Comparison of ENCODE assay signal across 22 cellular contexts in the genomic region with DNA sequence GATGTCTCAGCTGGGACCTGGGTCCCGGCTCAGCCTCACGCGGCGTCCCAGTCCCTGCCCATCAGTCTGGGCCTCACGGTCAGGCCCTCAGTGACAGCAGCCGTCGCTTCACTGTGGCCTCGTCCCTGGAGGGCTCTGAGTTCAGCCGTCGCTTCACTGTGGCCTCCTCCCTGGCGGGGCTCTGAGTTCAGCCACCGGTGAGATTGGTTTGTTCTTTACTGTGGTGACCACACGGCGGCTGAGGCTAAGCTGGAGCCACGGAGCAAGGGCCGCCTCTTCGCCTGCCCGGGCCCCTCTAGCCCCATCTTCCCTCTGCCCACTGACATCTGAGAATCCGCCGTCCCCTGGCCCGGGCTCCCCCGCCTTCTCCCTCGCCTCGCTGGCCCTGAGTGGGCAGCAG. TPM values are rescaled to one million over a fixed set of nuclear protein-coding genes. Genes with fewer than 3 reads are reported as not detected.
A peak's percentile ranks its signal among the peaks of the same experiment; 100 is the strongest.
DNase-seq lines count a peak whose midpoint lies in the region; ATAC-seq and TF ChIP-seq lines count a peak whose summit lies in the region.
"Had no signal": no experiment of that assay in that cellular context is flagged by ENCODE, and none has a peak within 500 bp of the region (broad histone marks: within the 10 kb centered on the region; RNA-seq: fewer than 3 reads in every experiment).

No MANE protein-coding gene starts in this region.

- H3K9me3 ChIP-seq in Panc1 (ENCODE audit: control insufficient read depth, insufficient read depth, low read depth, low read length) (no peaks in the 10 kb centered on the region), esophagus muscularis mucosa (no peaks in the 10 kb centered on the region), heart left ventricle (no peaks in the 10 kb centered on the region), tibial artery (no peaks in the 10 kb centered on the region)
- H3K9me3 ChIP-seq: SJSA1 had no signal

- 98% methylated on average over 10 of the region's 24 CpGs for WGBS in esophagus muscularis mucosa
- WGBS in heart left ventricle, 4 donors, result 95 to 99% (median 97%) methylated on average over 14 to 24 of the region's 24 CpGs

- DNase-seq in activated CD4-positive, alpha-beta T cell treated with anti-CD3 and anti-CD28 coated beads, Interleukin-2, amount 10 ng/mL, durations not matched to agents 24 days and 14 days, result no peak
- no peak for DNase-seq in activated CD4-positive, alpha-beta T cell treated with anti-CD3 and anti-CD28 coated beads for 1 hour
- DNase-seq in Panc1 (ENCODE audit: low read depth, low spot score) (no peak), esophagus muscularis mucosa (ENCODE audit: extremely low spot score) (no peak), heart left ventricle (no peak), tibial artery (no peak), ureter (ENCODE audit: low spot score) (no peak)
- no peak for DNase-seq in stimulated activated naive B cell treated with anti-CD40 and anti-IgM and Interleukin-4, amounts not matched to agents 10 μg/mL and 1 μg/mL and 100 μg/mL, for 72 hours
- DNase-seq: ACHN; C1 segment of cervical spinal cord; Calu3; CD8-positive, alpha-beta memory T cell; DMS153; Kasumi-1; NCI-H1694; NCI-H2081 treated with DMSO at 0.1 percent for 48 hours; NCI-H2171 treated with DMSO at 0.1 percent for 48 hours; NCI-H446; NCI-H526 had no signal

- no peaks in the 10 kb centered on the region for H3K9me3 Mint-ChIP-seq in activated CD4-positive, alpha-beta T cell treated with anti-CD3 and anti-CD28 coated beads, Interleukin-2, amount 10 ng/mL, durations not matched to agents 24 days and 14 days
- H3K9me3 Mint-ChIP-seq in stimulated activated naive B cell treated with anti-CD40 and anti-IgM and Interleukin-4, amounts not matched to agents 10 μg/mL and 1 μg/mL and 100 μg/mL, for 72 hours, result no peaks in the 10 kb centered on the region
- H3K9me3 Mint-ChIP-seq: CD8-positive, alpha-beta memory T cell had no signal

- intact Hi-C loops in activated CD4-positive, alpha-beta T cell treated with anti-CD3 and anti-CD28 coated beads, Interleukin-2, amount 10 ng/mL, durations not matched to agents 24 days and 14 days (cut with micrococcal nuclease), result loop anchor here (5.0 kb wide), 1 partner anchor 75 kb away; no protein-coding TSS in a partner anchor
- intact Hi-C loops in Panc1 (cut with micrococcal nuclease; ENCODE audit: unreplicated experiment), result no loop called here
- intact Hi-C loops in esophagus muscularis mucosa (cut with DNase I), result no loop called here
- intact Hi-C loops in heart left ventricle (cut with DNase I), result no loop called here
- intact Hi-C loops in tibial artery (cut with DNase I; ENCODE audit: low total_unique reads), result no loop called here

- no peak overlapping the region for H3K4me3 Mint-ChIP-seq in activated CD4-positive, alpha-beta T cell treated with anti-CD3 and anti-CD28 coated beads, Interleukin-2, amount 10 ng/mL, durations not matched to agents 24 days and 14 days
- no peak overlapping the region for H3K4me3 Mint-ChIP-seq in stimulated activated naive B cell treated with anti-CD40 and anti-IgM and Interleukin-4, amounts not matched to agents 10 μg/mL and 1 μg/mL and 100 μg/mL, for 72 hours
- H3K4me3 Mint-ChIP-seq: CD8-positive, alpha-beta memory T cell had no signal

- BruUV-seq in Panc1 (replicated peaks; lab: Mats Ljungman, UMichigan), result no TSS peak

- ATAC-seq in Panc1 (0 out of 2 replicates have a peak, but pooled peaks have one; percentile 9), heart left ventricle (no peak)
- no peak for ATAC-seq in stimulated activated naive B cell treated with anti-CD40 and anti-IgM and Interleukin-4, amounts not matched to agents 10 μg/mL and 1 μg/mL and 100 μg/mL, for 72 hours (replicated peaks)
- ATAC-seq: Right ventricle myocardium inferior had no signal

- no peaks in the 10 kb centered on the region for H3K27me3 Mint-ChIP-seq in activated CD4-positive, alpha-beta T cell treated with anti-CD3 and anti-CD28 coated beads, Interleukin-2, amount 10 ng/mL, durations not matched to agents 24 days and 14 days
- no peaks in the 10 kb centered on the region for H3K27me3 Mint-ChIP-seq in stimulated activated naive B cell treated with anti-CD40 and anti-IgM and Interleukin-4, amounts not matched to agents 10 μg/mL and 1 μg/mL and 100 μg/mL, for 72 hours
- H3K27me3 Mint-ChIP-seq: CD8-positive, alpha-beta memory T cell had no signal

- in situ Hi-C loops in Panc1 (cut with HindIII; ENCODE audit: low pct_unique_long_range_greater_than_20kb, low sequenced_read_pairs), result no loop called here

- POLR2A ChIA-PET in Panc1 (lab: Charles Lee), result no interaction called here

- TF ChIP-seq POLR2A in esophagus muscularis mucosa (IDR thresholded peaks at IDR 0.05; ENCODE audit: low read depth), result no peak
- TF ChIP-seq POLR2A in heart left ventricle (IDR thresholded peaks at IDR 0.05), result no peak

- no peaks in the 10 kb centered on the region for H3K4me1 ChIP-seq in Panc1 (ENCODE audit: control insufficient read depth, insufficient read depth, low read length)
- peaks cover 15 to 49% (median 30%) of the 10 kb centered on the region in 4 donors for H3K4me1 ChIP-seq in esophagus muscularis mucosa
- peaks cover 0 to 19% (median 3%) of the 10 kb centered on the region in 12 donors for H3K4me1 ChIP-seq in heart left ventricle
- H3K4me1 ChIP-seq in tibial artery, result peaks cover 0 to 26% (median 21%) of the 10 kb centered on the region in 4 donors

- H3K4me1 Mint-ChIP-seq in activated CD4-positive, alpha-beta T cell treated with anti-CD3 and anti-CD28 coated beads, Interleukin-2, amount 10 ng/mL, durations not matched to agents 24 days and 14 days, result peaks cover 8% of the 10 kb centered on the region
- H3K4me1 Mint-ChIP-seq in stimulated activated naive B cell treated with anti-CD40 and anti-IgM and Interleukin-4, amounts not matched to agents 10 μg/mL and 1 μg/mL and 100 μg/mL, for 72 hours, result peaks cover 32 to 45% of the 10 kb centered on the region in 2 donors

- H3K27ac Mint-ChIP-seq in activated CD4-positive, alpha-beta T cell treated with anti-CD3 and anti-CD28 coated beads, Interleukin-2, amount 10 ng/mL, durations not matched to agents 24 days and 14 days, result peak overlapping the region; percentile 15
- peak overlapping the region; percentile 42 for H3K27ac Mint-ChIP-seq in stimulated activated naive B cell treated with anti-CD40 and anti-IgM and Interleukin-4, amounts not matched to agents 10 μg/mL and 1 μg/mL and 100 μg/mL, for 72 hours

- no peak for TF ChIP-seq CTCF in Panc1 (IDR thresholded peaks at IDR 0.05)
- TF ChIP-seq CTCF in esophagus muscularis mucosa (IDR thresholded peaks at IDR 0.05), result no peak
- no peak for TF ChIP-seq CTCF in heart left ventricle (IDR thresholded peaks at IDR 0.05)
- TF ChIP-seq CTCF in tibial artery (IDR thresholded peaks at IDR 0.05), result no peak

- no peak overlapping the region for H3K4me3 ChIP-seq in Panc1 (ENCODE audit: low read depth in 2 of 2, low read length in 2 of 2)
- no peak overlapping the region for H3K4me3 ChIP-seq in esophagus muscularis mucosa
- no peak overlapping the region for H3K4me3 ChIP-seq in heart left ventricle
- H3K4me3 ChIP-seq in tibial artery, result no peak overlapping the region
- H3K4me3 ChIP-seq: SJSA1 had no signal

- H3K27me3 ChIP-seq in Panc1 (ENCODE audit: control insufficient read depth, insufficient read depth, low read length) (no peaks in the 10 kb centered on the region), esophagus muscularis mucosa (no peaks in the 10 kb centered on the region), heart left ventricle (no peaks in the 10 kb centered on the region), tibial artery (no peaks in the 10 kb centered on the region)
- H3K27me3 ChIP-seq: SJSA1 had no signal

- H3K36me3 ChIP-seq in Panc1 (ENCODE audit: control insufficient read depth, insufficient read depth, low read length) (no peaks in the 10 kb centered on the region), esophagus muscularis mucosa (peaks cover 11 to 49% (median 46%) of the 10 kb centered on the region in 4 donors), heart left ventricle (peaks cover 0 to 40% (median 31%) of the 10 kb centered on the region in 9 donors), tibial artery (peaks cover 27 to 39% (median 36%) of the 10 kb centered on the region in 3 donors)
- H3K36me3 ChIP-seq: SJSA1 had no signal

- H3K27ac ChIP-seq in Panc1 (ENCODE audit: low read length) (no peak overlapping the region), esophagus muscularis mucosa (replicated peaks in 1 of 4) (peak overlapping the region in 3 of 4 donors; percentile 30 to 63 (median 45)), heart left ventricle (no peak overlapping the region), tibial artery (no peak overlapping the region)
- H3K27ac ChIP-seq: 22Rv1, SJSA1 had no signal

- TF ChIP-seq EP300 in esophagus muscularis mucosa (IDR thresholded peaks at IDR 0.05), result no peak

- H3K36me3 Mint-ChIP-seq in activated CD4-positive, alpha-beta T cell treated with anti-CD3 and anti-CD28 coated beads, Interleukin-2, amount 10 ng/mL, durations not matched to agents 24 days and 14 days (ENCODE audit: low read depth), result peaks cover 38% of the 10 kb centered on the region
- peaks cover 48 to 71% of the 10 kb centered on the region in 2 donors for H3K36me3 Mint-ChIP-seq in stimulated activated naive B cell treated with anti-CD40 and anti-IgM and Interleukin-4, amounts not matched to agents 10 μg/mL and 1 μg/mL and 100 μg/mL, for 72 hours

- CTCF ChIA-PET in Panc1 (lab: Charles Lee), result no interaction called here

RNA-seq across cellular contexts. Expression of a gene that starts 51.2 kb away (rescaled TPM):
- total RNA-seq in activated CD4-positive, alpha-beta T cell treated with anti-CD3 and anti-CD28 coated beads, Interleukin-2, amount 10 ng/mL, durations not matched to agents 24 days and 14 days, result 105 and 107 TPM in 2 replicates
- total RNA-seq in Panc1 (2021; ENCODE audit: unreplicated experiment) (30.8 TPM), esophagus muscularis mucosa (10 to 100 TPM; 15.0 to 22.0 (median 17.8) TPM), heart left ventricle (10 to 100 TPM; 11.1 to 26.7 (median 15.7) TPM), ureter (13.8 TPM)
- polyA plus RNA-seq in Panc1 (2012; ENCODE audit: insufficient read length), result 38.3 TPM
- polyA plus RNA-seq in heart left ventricle, result 10 to 100 TPM in 1 of 2 donors, 1 to 10 TPM in 1; 6.5 to 10.5 TPM

Comparison
In these comparisons a context has a peak if more than half of its experiments do, and no peak if none do; other contexts are left out.
1. H3K27ac ChIP-seq: peak in esophagus muscularis mucosa (3 of 4); none in Panc1 (single experiment), heart left ventricle (0 of 12) and tibial artery (0 of 2).